ENCODE assay signal across 12 cellular contexts in the genomic region with DNA sequence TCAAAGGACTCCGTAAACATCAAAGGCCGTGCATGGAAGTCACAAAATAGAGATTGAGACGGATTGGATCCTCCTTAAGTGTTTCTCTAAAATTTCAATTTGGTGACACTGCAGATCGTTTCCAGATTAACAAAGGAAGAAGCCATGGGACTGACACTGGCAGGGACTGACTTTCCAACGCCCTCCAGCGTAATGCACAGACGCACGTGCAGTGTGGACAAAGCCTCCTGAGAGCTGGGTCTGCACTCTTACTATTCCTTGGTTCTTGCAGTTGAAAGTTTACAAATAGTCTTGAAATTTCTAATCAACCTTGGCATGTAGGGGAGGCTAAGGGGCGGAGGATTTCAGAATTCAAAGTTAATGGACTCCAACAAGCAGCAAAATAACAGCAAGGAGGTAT.
A peak's percentile ranks its signal among the peaks of the same experiment; 100 is the strongest.
DNase-seq lines count a peak whose midpoint lies in the region; ATAC-seq, FAIRE-seq and TF ChIP-seq lines count a peak whose summit lies in the region.
"Had no signal": no experiment of that assay in that cellular context is flagged by ENCODE, and none has a peak within 500 bp of the region (broad histone marks: within the 10 kb centered on the region; RNA-seq: fewer than 3 reads in every experiment).

No MANE protein-coding gene starts in this region.

- no peak for TF ChIP-seq EP300 in K562 (IDR thresholded peaks at IDR 0.05; ENCODE audit: low read length)

- no peaks in the 10 kb centered on the region for H3K9me3 Mint-ChIP-seq in nephron

- H3K9me3 ChIP-seq in BE2C = no peaks in the 10 kb centered on the region
- no peaks in the 10 kb centered on the region for H3K9me3 ChIP-seq in HEK293 (ENCODE audit: control insufficient read depth, insufficient read depth, low read depth, low read length)
- H3K9me3 ChIP-seq in K562 (replicated peaks; ENCODE audit: control insufficient read depth, insufficient read depth, low read depth, low read length) = no peaks in the 10 kb centered on the region

- H4K20me1 ChIP-seq in K562 (replicated peaks; ENCODE audit: control insufficient read depth, insufficient read depth, low read length) = no peaks in the 10 kb centered on the region

- in situ Hi-C loops in K562 (cut with MboI) = loop anchor here (25.0 kb wide), 1 partner anchor 600 kb away; no protein-coding TSS in a partner anchor

- no peak overlapping the region for H3K4me3 Mint-ChIP-seq in nephron

- H3K36me3 Mint-ChIP-seq in nephron (ENCODE audit: low read depth) = peaks cover 20% of the 10 kb centered on the region

- H3K4me3 ChIP-seq in BE2C (ENCODE audit: low read depth, low read length) = no peak overlapping the region
- no peak overlapping the region for H3K4me3 ChIP-seq in HEK293 (ENCODE audit: low read depth, low read length)
- H3K4me3 ChIP-seq in K562 = no peak overlapping the region

- intact Hi-C loops in K562 (cut with micrococcal nuclease) = loop anchor here (5.0 kb wide), 1 partner anchor 160 kb away; a partner anchor contains a TSS

- H3K4me1 ChIP-seq in BE2C (peaks cover 29% of the 10 kb centered on the region), HEK293 (ENCODE audit: control insufficient read depth, insufficient read depth, low read length) (peaks cover 10% of the 10 kb centered on the region), K562 (replicated peaks in 1 of 2; ENCODE audit: control insufficient read depth in 2 of 2, insufficient read depth in 2 of 2, low read length in 2 of 2) (no peaks in the 10 kb centered on the region)

- TF ChIP-seq POLR2A in K562 (conservative IDR thresholded peaks at IDR 0.05) = no peak

- CTCF ChIA-PET in HEK293 (lab: Yijun Ruan, JAX) = interaction anchor here (0.6 to 1.8 kb wide), 6 partner anchors 42 to 453 kb away, joined by 4 to 10 read pairs (median 8); a partner anchor contains a TSS
- CTCF ChIA-PET in K562 (lab: Yijun Ruan, JAX; ENCODE audit: low intra/inter-chr PET ratio) = no interaction called here

- WGBS in K562 (ENCODE audit: insufficient coverage, low coverage, missing lambda C conversion rate) = 15% methylated on average over 9 of the region's 9 CpGs

- H3K27ac ChIP-seq in HEK293 (ENCODE audit: extremely low read depth, low read depth, low read length) (no peak overlapping the region), K562 (ENCODE audit: extremely low read depth, low read depth, low read length) (no peak overlapping the region)

- POLR2A ChIA-PET in HEK293 (lab: Yijun Ruan, JAX) = interaction anchor here (1.3 kb wide), 1 partner anchor 331 kb away, joined by 7 read pairs; no protein-coding TSS in a partner anchor
- POLR2A ChIA-PET in K562 (lab: Yijun Ruan, JAX) = interaction anchor here (1.0 kb wide), 1 partner anchor 238 kb away, joined by 3 read pairs; no protein-coding TSS in a partner anchor

- BruUV-seq in K562 (replicated peaks; lab: Mats Ljungman, UMichigan) = no TSS peak

- no peaks in the 10 kb centered on the region for H3K9me1 ChIP-seq in K562 (ENCODE audit: control insufficient read depth, insufficient read depth, low read length)

- DNase-seq in BE2C (peak; percentile 42), K562 (ENCODE audit: extremely low read depth in 1 of 4, low spot score in 3 of 4) (no peak)
- DNase-seq in effector CD8-positive, alpha-beta T cell (lab: John Stamatoyannopoulos, UW) = no peak

- no peak for TF ChIP-seq RAD21 in K562 (CRISPR knock-in tag; conservative IDR thresholded peaks at IDR 0.05 in 1 of 2, IDR thresholded peaks at IDR 0.05 in 1 of 2)

- peaks cover 56% of the 10 kb centered on the region for H3K4me1 Mint-ChIP-seq in nephron

- no peak overlapping the region for H3K4me2 ChIP-seq in K562 (ENCODE audit: insufficient read depth, low read length)

- H3K27me3 ChIP-seq in BE2C (no peaks in the 10 kb centered on the region), K562 (ENCODE audit: control insufficient read depth in 2 of 2, insufficient read depth in 2 of 2, low read length in 2 of 2) (peaks cover 3 to 16% of the 10 kb centered on the region in 2 experiments; a peak in 2 of 5 replicates)

- ATAC-seq in K562 (no peak), GM21619 (IDR thresholded peaks at IDR 0.05; ENCODE audit: unreplicated experiment) (no peak), GM19455 (IDR thresholded peaks at IDR 0.05; ENCODE audit: unreplicated experiment) (no peak), HG03565 (IDR thresholded peaks at IDR 0.05; ENCODE audit: unreplicated experiment) (no peak)
- ATAC-seq: esophagus mucosa had no signal

- H3K36me3 ChIP-seq in BE2C = peaks cover 13% of the 10 kb centered on the region
- H3K36me3 ChIP-seq in HEK293 (ENCODE audit: control insufficient read depth in 2 of 2, insufficient read depth in 1 of 2, low read length in 2 of 2) = peaks cover 0 to 57% of the 10 kb centered on the region in 2 experiments; a peak in 1 of 3 replicates
- no peaks in the 10 kb centered on the region for H3K36me3 ChIP-seq in K562 (ENCODE audit: control insufficient read depth, insufficient read depth, low read length)

- H3K27ac Mint-ChIP-seq in nephron = peak overlapping the region; percentile 57 to 90 (median 73)

- FAIRE-seq in K562 (lab: Jason Lieb, UNC) = no peak
- FAIRE-seq: GM19239, H54, HepG2 had no signal

- no peaks in the 10 kb centered on the region for H3K79me2 ChIP-seq in K562 (ENCODE audit: control insufficient read depth, insufficient read depth, low read length)

- no peak overlapping the region for H2AFZ ChIP-seq in K562 (ENCODE audit: low read depth, low read length)

- no peaks in the 10 kb centered on the region for H3K27me3 Mint-ChIP-seq in nephron (ENCODE audit: low read depth)

- TF ChIP-seq CTCF in BE2C (IDR thresholded peaks at IDR 0.05; ENCODE audit: low read depth, low read length) (no peak), HEK293 (tag by site-specific recombination; IDR thresholded peaks at IDR 0.05) (no peak), K562 (IDR thresholded peaks at IDR 0.05 in 2 of 3, conservative IDR thresholded peaks at IDR 0.05 in 1 of 3; ENCODE audit: insufficient read depth in 2 of 3, low read depth in 1 of 3, low read length in 3 of 3) (no peak), nephron (IDR thresholded peaks at IDR 0.05; ENCODE audit: unreplicated experiment in 3 of 3) (no peak)

- no peak overlapping the region for H3K9ac ChIP-seq in K562 (ENCODE audit: insufficient read depth in 1 of 2, low read depth in 2 of 2, low read length in 2 of 2)

TF ChIP-seq in HEK293, 187 proteins besides CTCF, POLR2A, EP300 and RAD21:
- TF ChIP-seq ZSCAN16 (tag by site-specific recombination; IDR thresholded peaks at IDR 0.05) (peak; percentile 64; the same call in 1 of the 2 replicates), ZNF792 (tag by site-specific recombination; IDR thresholded peaks at IDR 0.05) (no peak), FEZF1 (tag by site-specific recombination; IDR thresholded peaks at IDR 0.05) (no peak), ZNF473 (tag by site-specific recombination; IDR thresholded peaks at IDR 0.05) (no peak), GLI2 (tag by site-specific recombination; IDR thresholded peaks at IDR 0.05; ENCODE audit: borderline replicate concordance, low read depth) (no peak)
- TF ChIP-seq, protein P1, sequence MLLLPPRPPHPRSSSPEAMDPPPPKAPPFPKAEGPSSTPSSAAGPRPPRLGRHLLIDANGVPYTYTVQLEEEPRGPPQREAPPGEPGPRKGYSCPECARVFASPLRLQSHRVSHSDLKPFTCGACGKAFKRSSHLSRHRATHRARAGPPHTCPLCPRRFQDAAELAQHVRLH (tag by site-specific recombination; IDR thresholded peaks at IDR 0.05) = no peak

TF ChIP-seq in K562, 482 proteins besides CTCF, POLR2A, EP300 and RAD21:
- TF ChIP-seq BHLHE40 (IDR thresholded peaks at IDR 0.05; ENCODE audit: low read length) (0 out of 2 replicates have a peak, but pooled peaks have one; percentile 28), THRAP3 (IDR thresholded peaks at IDR 0.05; ENCODE audit: borderline replicate concordance) (no peak)
